ENCODE assay signal across 11 cellular contexts in the genomic region with DNA sequence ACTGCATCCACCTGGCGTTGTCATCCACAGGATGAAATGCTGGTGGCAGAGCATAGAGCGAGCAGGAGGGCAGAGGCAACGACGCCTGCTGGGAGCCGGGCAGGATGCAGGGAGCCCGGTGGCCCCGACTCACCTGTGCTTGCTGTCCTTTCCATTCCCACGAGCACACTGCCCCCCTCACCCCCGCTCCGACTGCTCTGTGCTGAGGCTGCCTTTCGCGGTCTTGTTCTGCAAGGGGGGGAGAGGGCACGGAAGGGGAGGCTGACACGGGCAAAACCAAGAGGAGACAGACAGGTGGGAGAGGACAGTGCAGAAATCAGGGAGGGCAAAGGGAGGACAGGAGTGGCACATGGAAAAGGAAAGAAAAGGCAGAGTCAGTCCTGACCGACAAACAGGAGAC.
A peak's percentile ranks its signal among the peaks of the same experiment; 100 is the strongest.
DNase-seq lines count a peak whose midpoint lies in the region; ATAC-seq, FAIRE-seq and TF ChIP-seq lines count a peak whose summit lies in the region.
"Had no signal": no experiment of that assay in that cellular context is flagged by ENCODE, and none has a peak within 500 bp of the region (broad histone marks: within the 10 kb centered on the region; RNA-seq: fewer than 3 reads in every experiment).

No MANE protein-coding gene starts in this region.

- 0 out of 2 replicates have a peak, but pooled peaks cover 8% of the 10 kb centered on the region for H4K20me1 ChIP-seq in DOHH2 (ENCODE audit: control insufficient read depth, insufficient read depth, low read depth, low read length)

- peaks cover 37% of the 10 kb centered on the region for H3K36me3 Mint-ChIP-seq in stimulated activated memory B cell treated with anti-CD40 and anti-IgM and Interleukin-4, amounts not matched to agents 10 μg/mL and 1 μg/mL and 100 μg/mL, for 72 hours

- H3K4me3 ChIP-seq in DOHH2 (ENCODE audit: low read length): no peak overlapping the region
- H3K4me3 ChIP-seq: BLaER1 treated with 17β-estradiol and CSF1 and Interleukin-3, amounts not matched to agents 10 nM and 100 nM; GM23338 had no signal

- CTCF ChIA-PET in RWPE1 (lab: Yijun Ruan, JAX): no interaction called here

- H3K79me2 ChIP-seq in DOHH2 (ENCODE audit: control insufficient read depth, low read length): peaks cover 34% of the 10 kb centered on the region

- no peak overlapping the region for H3K4me3 Mint-ChIP-seq in stimulated activated memory B cell treated with anti-CD40 and anti-IgM and Interleukin-4, amounts not matched to agents 10 μg/mL and 1 μg/mL and 100 μg/mL, for 72 hours
- H3K4me3 Mint-ChIP-seq: CD4-positive, CD25-positive, alpha-beta regulatory T cell; GM23338; HFFc6 had no signal

- POLR2A ChIA-PET in RWPE1 (lab: Yijun Ruan, JAX; ENCODE audit: low non-redundant PET): no interaction called here

- no peaks in the 10 kb centered on the region for H3F3A ChIP-seq in DOHH2 (ENCODE audit: control insufficient read depth, insufficient read depth)

- TF ChIP-seq CTCF in DOHH2 (IDR thresholded peaks at IDR 0.05; ENCODE audit: low read depth, low read length, poor library complexity, severe bottlenecking): no peak
- TF ChIP-seq CTCF in RWPE1 (conservative IDR thresholded peaks at IDR 0.05; ENCODE audit: low read depth): no peak

- no peaks in the 10 kb centered on the region for H3K27me3 ChIP-seq in DOHH2 (ENCODE audit: control insufficient read depth, low read length)
- H3K27me3 ChIP-seq: BLaER1 treated with 17β-estradiol and CSF1 and Interleukin-3, amounts not matched to agents 10 nM and 100 nM had no signal

- no peaks in the 10 kb centered on the region for H3K9me2 ChIP-seq in DOHH2 (replicated peaks; ENCODE audit: control insufficient read depth, low read length)

- H3K9me3 Mint-ChIP-seq in stimulated activated memory B cell treated with anti-CD40 and anti-IgM and Interleukin-4, amounts not matched to agents 10 μg/mL and 1 μg/mL and 100 μg/mL, for 72 hours: no peaks in the 10 kb centered on the region
- H3K9me3 Mint-ChIP-seq: CD4-positive, CD25-positive, alpha-beta regulatory T cell; GM23338; HFFc6 had no signal

- H3K4me2 ChIP-seq in DOHH2 (ENCODE audit: low read length): peak overlapping the region; percentile 8; the same call in 1 of the 2 replicates
- H3K4me2 ChIP-seq: GM23338 had no signal

- peaks cover 31% of the 10 kb centered on the region for H3K4me1 ChIP-seq in DOHH2 (ENCODE audit: control insufficient read depth, low read length)

- peaks cover 41% of the 10 kb centered on the region for H3K36me3 ChIP-seq in DOHH2 (ENCODE audit: control insufficient read depth, low read length)

- H3K9me3 ChIP-seq in DOHH2 (ENCODE audit: control insufficient read depth, insufficient read depth, low read length): no peaks in the 10 kb centered on the region
- H3K9me3 ChIP-seq: BLaER1 treated with 17β-estradiol and CSF1 and Interleukin-3, amounts not matched to agents 10 nM and 100 nM had no signal

- peaks cover 40% of the 10 kb centered on the region for H3K4me1 Mint-ChIP-seq in stimulated activated memory B cell treated with anti-CD40 and anti-IgM and Interleukin-4, amounts not matched to agents 10 μg/mL and 1 μg/mL and 100 μg/mL, for 72 hours

- H3K27ac Mint-ChIP-seq in stimulated activated memory B cell treated with anti-CD40 and anti-IgM and Interleukin-4, amounts not matched to agents 10 μg/mL and 1 μg/mL and 100 μg/mL, for 72 hours: peak overlapping the region; percentile 73
- H3K27ac Mint-ChIP-seq: GM23338, HFFc6 had no signal

- DNase-seq in RWPE1 (ENCODE audit: low spot score): no peak
- DNase-seq in caudate nucleus (lab: John Stamatoyannopoulos, UW): no peak
- no peak for DNase-seq in HuH-7.5 (ENCODE audit: low spot score)
- DNase-seq in H54 (ENCODE audit: insufficient read length, low spot score): no peak

- TF ChIP-seq POLR2A in H54 (IDR thresholded peaks at IDR 0.05; ENCODE audit: low read depth, low read length): no peak

- H3K27ac ChIP-seq in DOHH2 (ENCODE audit: low read depth, low read length): no peak overlapping the region
- peak overlapping the region; percentile 19; the same call in 1 of the 2 replicates for H3K27ac ChIP-seq in RWPE1
- peak overlapping the region; percentile 21 for H3K27ac ChIP-seq in caudate nucleus (ENCODE audit: low read depth, low read length)
- H3K27ac ChIP-seq: BLaER1 treated with 17β-estradiol and CSF1 and Interleukin-3, amounts not matched to agents 10 nM and 100 nM had no signal

- FAIRE-seq in H54 (lab: Jason Lieb, UNC): no peak

- no peaks in the 10 kb centered on the region for H3K27me3 Mint-ChIP-seq in stimulated activated memory B cell treated with anti-CD40 and anti-IgM and Interleukin-4, amounts not matched to agents 10 μg/mL and 1 μg/mL and 100 μg/mL, for 72 hours
- H3K27me3 Mint-ChIP-seq: CD4-positive, CD25-positive, alpha-beta regulatory T cell had no signal

- ATAC-seq in stimulated activated memory B cell treated with anti-CD40 and anti-IgM and Interleukin-4, amounts not matched to agents 10 μg/mL and 1 μg/mL and 100 μg/mL, for 72 hours: no peak
- no peak for ATAC-seq in GM21515 (IDR thresholded peaks at IDR 0.05; ENCODE audit: unreplicated experiment)
